ENCODE assay signal across 1 cellular context in genomic region chr12:6369916-6370575, GRCh38.
TF ChIP-seq lines count a peak whose summit lies in the region.

No MANE protein-coding gene starts in this region.

TF ChIP-seq in A549, 52 proteins besides CTCF, POLR2A, EP300 and RAD21:
- TF ChIP-seq TP53 (CRISPR knock-in tag; IDR thresholded peaks at IDR 0.05) (no peak; the same call in 1 of the 2 replicates), CBX2 (IDR thresholded peaks at IDR 0.05; ENCODE audit: borderline replicate concordance, low read depth) (no peak), SREBF2 (IDR thresholded peaks at IDR 0.05) (no peak), FOXS1 (CRISPR knock-in tag; IDR thresholded peaks at IDR 0.05) (no peak), JUNB (IDR thresholded peaks at IDR 0.05) (peak; percentile 21), NR3C1 (IDR thresholded peaks at IDR 0.05) (no peak), CHD2 (IDR thresholded peaks at IDR 0.05; ENCODE audit: low read length, partially characterized antibody) (no peak), FOSB (CRISPR knock-in tag; IDR thresholded peaks at IDR 0.05) (no peak), KDM1A (IDR thresholded peaks at IDR 0.05; ENCODE audit: low read depth) (peak; percentile 75; the same call in 1 of the 2 replicates), CBX8 (IDR thresholded peaks at IDR 0.05) (no peak), ZNF302 (CRISPR knock-in tag; IDR thresholded peaks at IDR 0.05) (no peak; the same call in 1 of the 2 replicates), FOSL2 (IDR thresholded peaks at IDR 0.05) (0 out of 2 replicates have a peak, but pooled peaks have one; percentile 31), FOSL2 (CRISPR knock-in tag; IDR thresholded peaks at IDR 0.05) (peak; percentile 83), MAFK (IDR thresholded peaks at IDR 0.05; ENCODE audit: partially characterized antibody) (no peak), KDM5A (IDR thresholded peaks at IDR 0.05) (no peak), HOXB13 (CRISPR knock-in tag; IDR thresholded peaks at IDR 0.05; ENCODE audit: low read depth) (peak; percentile 49; the same call in 1 of the 2 replicates), NPAS2 (CRISPR knock-in tag; IDR thresholded peaks at IDR 0.05; ENCODE audit: borderline replicate concordance) (no peak), RARB (CRISPR knock-in tag; IDR thresholded peaks at IDR 0.05) (peak; percentile 74; the same call in 1 of the 2 replicates), HOXA7 (CRISPR knock-in tag; IDR thresholded peaks at IDR 0.05) (no peak), HDAC2 (IDR thresholded peaks at IDR 0.05) (peak; percentile 52; the same call in 1 of the 2 replicates), ZSCAN20 (CRISPR knock-in tag; IDR thresholded peaks at IDR 0.05) (no peak), CHD4 (IDR thresholded peaks at IDR 0.05; ENCODE audit: borderline replicate concordance) (no peak), HOXB5 (CRISPR knock-in tag; IDR thresholded peaks at IDR 0.05) (no peak), ESRRA (IDR thresholded peaks at IDR 0.05; ENCODE audit: borderline replicate concordance, low read length) (no peak), BHLHE40 (IDR thresholded peaks at IDR 0.05; ENCODE audit: low read depth, low read length) (no peak), NFE2L2 (conservative IDR thresholded peaks at IDR 0.05; ENCODE audit: low read length) (no peak), CEBPB (IDR thresholded peaks at IDR 0.05) (peak in 1 of 2 experiments; percentile 81; a peak in 2 of 4 replicates), GATA3 (IDR thresholded peaks at IDR 0.05; ENCODE audit: borderline replicate concordance) (peak; percentile 44), RNF2 (IDR thresholded peaks at IDR 0.05; ENCODE audit: borderline replicate concordance, low read depth) (no peak), BCL3 (IDR thresholded peaks at IDR 0.05) (no peak), HMGXB4 (CRISPR knock-in tag; IDR thresholded peaks at IDR 0.05; ENCODE audit: borderline replicate concordance) (no peak), MAX (IDR thresholded peaks at IDR 0.05) (peak; percentile 37; the same call in 1 of the 2 replicates), ZC3H11A (IDR thresholded peaks at IDR 0.05) (no peak), PHF8 (IDR thresholded peaks at IDR 0.05; ENCODE audit: borderline replicate concordance, low read depth) (no peak), POLR2AphosphoS2 (conservative IDR thresholded peaks at IDR 0.05; ENCODE audit: low read length) (no peak)
- TF ChIP-seq, protein P1, sequence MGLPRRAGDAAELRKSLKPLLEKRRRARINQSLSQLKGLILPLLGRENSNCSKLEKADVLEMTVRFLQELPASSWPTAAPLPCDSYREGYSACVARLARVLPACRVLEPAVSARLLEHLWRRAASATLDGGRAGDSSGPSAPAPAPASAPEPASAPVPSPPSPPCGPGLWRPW (IDR thresholded peaks at IDR 0.05) = no peak
- TF ChIP-seq, protein P2, sequence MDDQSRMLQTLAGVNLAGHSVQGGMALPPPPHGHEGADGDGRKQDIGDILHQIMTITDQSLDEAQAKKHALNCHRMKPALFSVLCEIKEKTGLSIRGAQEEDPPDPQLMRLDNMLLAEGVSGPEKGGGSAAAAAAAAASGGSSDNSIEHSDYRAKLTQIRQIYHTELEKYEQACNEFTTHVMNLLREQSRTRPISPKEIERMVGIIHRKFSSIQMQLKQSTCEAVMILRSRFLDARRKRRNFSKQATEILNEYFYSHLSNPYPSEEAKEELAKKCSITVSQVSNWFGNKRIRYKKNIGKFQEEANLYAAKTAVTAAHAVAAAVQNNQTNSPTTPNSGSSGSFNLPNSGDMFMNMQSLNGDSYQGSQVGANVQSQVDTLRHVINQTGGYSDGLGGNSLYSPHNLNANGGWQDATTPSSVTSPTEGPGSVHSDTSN (IDR thresholded peaks at IDR 0.05) = no peak
